In the genomic region with DNA sequence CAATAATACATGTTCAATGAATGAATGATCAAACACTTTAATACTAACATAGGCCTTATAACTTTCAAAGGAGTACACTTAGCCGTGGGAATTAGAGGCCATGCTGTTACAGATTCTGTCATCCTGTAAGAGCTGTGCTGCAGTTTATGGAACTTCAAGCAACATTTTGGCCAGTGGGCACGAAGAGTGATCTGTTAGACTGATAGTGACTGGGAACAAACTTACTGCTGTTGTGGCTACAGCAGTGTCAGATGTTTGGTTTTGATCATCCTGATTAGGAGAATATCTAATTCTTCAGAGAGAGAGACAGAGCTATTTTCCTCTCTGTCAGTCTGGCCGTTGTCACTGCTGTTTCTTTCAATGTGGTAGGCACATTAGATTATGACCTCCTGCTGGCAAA, we compare ENCODE assay signal across 9 cellular contexts.
"Had no signal": no experiment of that assay in that cellular context is flagged by ENCODE, and none has a peak within 500 bp of the region (broad histone marks: within the 10 kb centered on the region; RNA-seq: fewer than 3 reads in every experiment).

No MANE protein-coding gene starts in this region.

- H3K27ac Mint-ChIP-seq: GM23338, H9, HFFc6 had no signal

- H2AFZ ChIP-seq: GM23248, GM23338 had no signal

- H3K9me3 Mint-ChIP-seq: GM23338, H9 had no signal

- H3K27ac ChIP-seq: GM23248 had no signal

- DNase-seq: GM23248, GOT3, H7, H9, HCEC 1CT, HFFc6 had no signal

- H3K4me3 ChIP-seq: GM23248, GM23338, HAP-1 had no signal

- ATAC-seq: GM23338, HCT116 had no signal

- H3K4me2 ChIP-seq: GM23338 had no signal

- H3K36me3 ChIP-seq: HAP-1 had no signal

- H3K9me3 ChIP-seq: HAP-1 had no signal

- H3K9ac ChIP-seq: GM23248 had no signal

- H3K4me3 Mint-ChIP-seq: GM23338, H9, HFFc6 had no signal
